Comparison of ENCODE assay signal across 19 cellular contexts in genomic region chr16:17301184-17301583, GRCh38.
"Had no signal": no experiment of that assay in that cellular context is flagged by ENCODE, and none has a peak within 500 bp of the region (broad histone marks: within the 10 kb centered on the region; RNA-seq: fewer than 3 reads in every experiment).

No MANE protein-coding gene starts in this region.

- H3K27ac ChIP-seq: epithelial cell of prostate, hepatocyte, neural progenitor cell, tibial artery, vagina had no signal

- H2AFZ ChIP-seq: hepatocyte, neural progenitor cell had no signal

- FAIRE-seq: kidney, pancreas, TTC549 had no signal

- H3K4me2 ChIP-seq: hepatocyte, neural progenitor cell had no signal

- DNase-seq: activated CD4-positive, alpha-beta T cell treated with anti-CD3 and anti-CD28 coated beads, Interleukin-2, amount 50 U/mL, for 1 hour; activated T-cell treated with anti-CD3 and anti-CD28 coated beads, Interleukin-2, amount 50 U/mL, for 1 hour; amniotic stem cell; effector memory CD8-positive, alpha-beta T cell; kidney; left ventricle myocardium superior; mesendoderm; pancreas; retina; tibial artery had no signal

- H3K4me3 ChIP-seq: body of pancreas, hepatocyte, neural progenitor cell, pancreas, tibial artery, vagina had no signal

- H3K27me3 Mint-ChIP-seq: activated naive CD4-positive, alpha-beta T cell treated with anti-CD3 and anti-CD28 coated beads, Interleukin-2, amount 50 U/mL, for 24 hours; central memory CD8-positive, alpha-beta T cell; dendritic cell treated with granulocyte-macrophage colony-stimulating factor and Interleukin-4, amounts not matched to agents 40 ng/mL and 50 ng/mL, for 4 days; effector memory CD8-positive, alpha-beta T cell had no signal

- H3K36me3 ChIP-seq: neural progenitor cell, pancreas, tibial artery, vagina had no signal

- H3K9me3 ChIP-seq: pancreas, tibial artery, vagina had no signal

- H3K27ac Mint-ChIP-seq: activated naive CD4-positive, alpha-beta T cell treated with anti-CD3 and anti-CD28 coated beads, Interleukin-2, amount 50 U/mL, for 24 hours; dendritic cell treated with granulocyte-macrophage colony-stimulating factor and Interleukin-4, amounts not matched to agents 40 ng/mL and 50 ng/mL, for 4 days; effector memory CD8-positive, alpha-beta T cell; neural progenitor cell had no signal

- ATAC-seq: body of pancreas, left ventricle myocardium superior had no signal

- H3K27me3 ChIP-seq: body of pancreas, hepatocyte, neural progenitor cell, pancreas, tibial artery, vagina had no signal

- H3K9me3 Mint-ChIP-seq: activated naive CD4-positive, alpha-beta T cell treated with anti-CD3 and anti-CD28 coated beads, Interleukin-2, amount 50 U/mL, for 24 hours; central memory CD8-positive, alpha-beta T cell; dendritic cell treated with granulocyte-macrophage colony-stimulating factor and Interleukin-4, amounts not matched to agents 40 ng/mL and 50 ng/mL, for 4 days; effector memory CD8-positive, alpha-beta T cell; neural progenitor cell had no signal

- H3K9ac ChIP-seq: neural progenitor cell had no signal

- H3K4me3 Mint-ChIP-seq: activated naive CD4-positive, alpha-beta T cell treated with anti-CD3 and anti-CD28 coated beads, Interleukin-2, amount 50 U/mL, for 24 hours; central memory CD8-positive, alpha-beta T cell; dendritic cell treated with granulocyte-macrophage colony-stimulating factor and Interleukin-4, amounts not matched to agents 40 ng/mL and 50 ng/mL, for 4 days; effector memory CD8-positive, alpha-beta T cell; neural progenitor cell had no signal

- H3K36me3 Mint-ChIP-seq: activated naive CD4-positive, alpha-beta T cell treated with anti-CD3 and anti-CD28 coated beads, Interleukin-2, amount 50 U/mL, for 24 hours; neural progenitor cell had no signal
